1 cellular context compared by ENCODE assay signal in genomic region chr22:46336119-46337078, GRCh38.
TF ChIP-seq lines count a peak whose summit lies in the region.

No MANE protein-coding gene starts in this region.

TF ChIP-seq in WTC11, 78 proteins besides CTCF, POLR2A, EP300 and RAD21 (continued from another document):
- TF ChIP-seq ZNF425 (CRISPR knock-in tag; conservative IDR thresholded peaks at IDR 0.05) (no peak), ESRRA (CRISPR knock-in tag; IDR thresholded peaks at IDR 0.05; ENCODE audit: borderline replicate concordance) (no peak), TP53 (CRISPR knock-in tag; IDR thresholded peaks at IDR 0.05) (no peak), PRRX2 (CRISPR knock-in tag; IDR thresholded peaks at IDR 0.05) (no peak), ETV6 (CRISPR knock-in tag; IDR thresholded peaks at IDR 0.05) (no peak)
